Comparison of ENCODE assay signal across 26 cellular contexts in the genomic region with DNA sequence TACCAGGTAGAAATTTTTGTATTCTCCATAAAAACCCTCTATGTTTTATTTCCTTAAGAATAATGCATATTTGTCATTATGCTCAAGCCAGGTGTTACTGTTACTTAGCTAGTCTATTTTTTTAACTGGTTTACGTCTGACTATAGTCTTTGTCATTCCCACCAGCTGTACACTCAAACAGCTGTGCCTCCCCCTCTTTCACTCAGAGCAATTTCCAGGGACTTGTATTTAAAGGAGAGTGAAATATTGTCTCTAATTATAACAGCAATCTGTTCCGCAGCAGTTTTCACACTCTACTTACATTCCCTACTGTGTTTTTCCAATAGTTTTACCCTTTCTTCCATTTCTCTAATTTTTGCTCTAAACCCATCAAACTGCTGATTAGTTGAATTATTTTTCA.
"Had no signal": no experiment of that assay in that cellular context is flagged by ENCODE, and none has a peak within 500 bp of the region (broad histone marks: within the 10 kb centered on the region; RNA-seq: fewer than 3 reads in every experiment).

No MANE protein-coding gene starts in this region.

- H3K4me3 Mint-ChIP-seq: activated CD4-positive, alpha-beta T cell treated with anti-CD3 and anti-CD28 coated beads, Interleukin-2, amount 10 ng/mL, durations not matched to agents 24 days and 14 days; activated CD8-positive, alpha-beta memory T cell treated with anti-CD3 and anti-CD28 coated beads, Interleukin-2, amount 10 ng/mL, durations not matched to agents 7 days and 5 days; activated CD8-positive, alpha-beta T cell treated with anti-CD3 and anti-CD28 coated beads for 36 hours; activated naive CD8-positive, alpha-beta T cell; activated T-helper 17 cell treated with anti-CD3 and anti-CD28 coated beads, Interleukin-2, amount 50 U/mL, for 72 hours; immature natural killer cell; naive thymus-derived CD4-positive, alpha-beta T cell; neural progenitor cell; type B pancreatic cell had no signal

- H3K27me3 Mint-ChIP-seq: activated CD4-positive, alpha-beta T cell treated with anti-CD3 and anti-CD28 coated beads, Interleukin-2, amount 10 ng/mL, durations not matched to agents 24 days and 14 days; activated CD8-positive, alpha-beta memory T cell treated with anti-CD3 and anti-CD28 coated beads, Interleukin-2, amount 10 ng/mL, durations not matched to agents 7 days and 5 days; activated CD8-positive, alpha-beta T cell treated with anti-CD3 and anti-CD28 coated beads for 36 hours; activated naive CD8-positive, alpha-beta T cell; activated T-helper 17 cell treated with anti-CD3 and anti-CD28 coated beads, Interleukin-2, amount 50 U/mL, for 72 hours; naive thymus-derived CD4-positive, alpha-beta T cell; type B pancreatic cell had no signal

- DNase-seq: activated CD4-positive, alpha-beta T cell treated with anti-CD3 and anti-CD28 coated beads, Interleukin-2, amount 10 ng/mL, durations not matched to agents 24 days and 14 days; activated CD8-positive, alpha-beta memory T cell treated with anti-CD3 and anti-CD28 coated beads, Interleukin-2, amount 10 ng/mL, durations not matched to agents 7 days and 5 days; activated CD8-positive, alpha-beta T cell treated with anti-CD3 and anti-CD28 coated beads for 36 hours; central memory CD4-positive, alpha-beta T cell; dermis blood vessel endothelial cell; effector memory CD4-positive, alpha-beta T cell; foreskin keratinocyte; immature natural killer cell; lower lobe of right lung; mesendoderm; mucosa of descending colon; naive thymus-derived CD4-positive, alpha-beta T cell; retina; sigmoid colon; spleen; stimulated activated CD4-positive, alpha-beta T cell treated with anti-CD3 and anti-CD28 coated beads, Interleukin-4, amount 100 ng/mL, for 1 hour; stimulated activated naive CD4-positive, alpha-beta T cell had no signal

- H3K4me1 Mint-ChIP-seq: activated CD4-positive, alpha-beta T cell treated with anti-CD3 and anti-CD28 coated beads, Interleukin-2, amount 10 ng/mL, durations not matched to agents 24 days and 14 days; activated CD8-positive, alpha-beta memory T cell treated with anti-CD3 and anti-CD28 coated beads, Interleukin-2, amount 10 ng/mL, durations not matched to agents 7 days and 5 days; activated T-helper 17 cell treated with anti-CD3 and anti-CD28 coated beads, Interleukin-2, amount 50 U/mL, for 72 hours; immature natural killer cell; naive thymus-derived CD4-positive, alpha-beta T cell had no signal

- H3K27ac ChIP-seq: foreskin keratinocyte, hepatocyte, lower lobe of right lung, neural progenitor cell, sigmoid colon, spleen, thoracic aorta, vagina had no signal

- H3K36me3 Mint-ChIP-seq: activated CD8-positive, alpha-beta memory T cell treated with anti-CD3 and anti-CD28 coated beads, Interleukin-2, amount 10 ng/mL, durations not matched to agents 7 days and 5 days; activated naive CD8-positive, alpha-beta T cell; immature natural killer cell; naive thymus-derived CD4-positive, alpha-beta T cell; neural progenitor cell had no signal

- ATAC-seq: activated CD4-positive, CD25-positive, alpha-beta regulatory T cell treated with anti-CD3 and anti-CD28 coated beads, Interleukin-2, amount 50 U/mL, for 24 hours; activated CD8-positive, alpha-beta memory T cell treated with anti-CD3 and anti-CD28 coated beads, Interleukin-2, amount 10 ng/mL, durations not matched to agents 7 days and 5 days; activated CD8-positive, alpha-beta T cell treated with anti-CD3 and anti-CD28 coated beads for 36 hours; activated T-helper 17 cell treated with anti-CD3 and anti-CD28 coated beads, Interleukin-2, amount 50 U/mL, for 72 hours; foreskin keratinocyte; left lobe of liver; lower lobe of right lung; mucosa of descending colon; naive thymus-derived CD4-positive, alpha-beta T cell had no signal

- H3K27ac Mint-ChIP-seq: activated CD4-positive, alpha-beta T cell treated with anti-CD3 and anti-CD28 coated beads, Interleukin-2, amount 10 ng/mL, durations not matched to agents 24 days and 14 days; activated CD8-positive, alpha-beta memory T cell treated with anti-CD3 and anti-CD28 coated beads, Interleukin-2, amount 10 ng/mL, durations not matched to agents 7 days and 5 days; activated CD8-positive, alpha-beta T cell treated with anti-CD3 and anti-CD28 coated beads for 36 hours; activated naive CD8-positive, alpha-beta T cell; activated T-helper 17 cell treated with anti-CD3 and anti-CD28 coated beads, Interleukin-2, amount 50 U/mL, for 72 hours; immature natural killer cell; naive thymus-derived CD4-positive, alpha-beta T cell; neural progenitor cell; type B pancreatic cell had no signal

- H3K9me3 Mint-ChIP-seq: activated CD4-positive, alpha-beta T cell treated with anti-CD3 and anti-CD28 coated beads, Interleukin-2, amount 10 ng/mL, durations not matched to agents 24 days and 14 days; type B pancreatic cell had no signal
